1 cellular context compared by ENCODE assay signal in the genomic region with DNA sequence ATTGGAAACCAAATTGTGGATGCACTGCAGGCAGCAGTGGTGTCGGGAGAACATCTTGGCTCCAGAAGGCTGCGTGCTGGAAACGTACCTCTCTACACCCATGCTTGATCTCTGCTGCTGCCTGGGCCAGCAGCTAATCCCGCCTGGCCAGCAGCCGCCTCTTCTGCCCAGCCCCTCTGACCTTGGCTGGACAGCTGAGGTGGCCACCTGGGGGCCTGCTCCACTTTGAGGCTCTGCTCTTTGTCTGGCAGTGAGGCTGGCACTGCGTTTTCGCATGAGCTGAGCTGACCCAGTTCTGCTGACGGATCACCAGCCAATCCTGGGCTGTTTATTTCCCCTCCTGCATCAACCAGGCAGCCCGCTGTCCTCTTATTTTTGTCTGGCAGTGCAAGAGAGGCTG.
TF ChIP-seq lines count a peak whose summit lies in the region.

No MANE protein-coding gene starts in this region.

TF ChIP-seq in HepG2, 621 proteins besides CTCF, POLR2A, EP300 and RAD21 (continued from another document):
- TF ChIP-seq, protein P1, sequence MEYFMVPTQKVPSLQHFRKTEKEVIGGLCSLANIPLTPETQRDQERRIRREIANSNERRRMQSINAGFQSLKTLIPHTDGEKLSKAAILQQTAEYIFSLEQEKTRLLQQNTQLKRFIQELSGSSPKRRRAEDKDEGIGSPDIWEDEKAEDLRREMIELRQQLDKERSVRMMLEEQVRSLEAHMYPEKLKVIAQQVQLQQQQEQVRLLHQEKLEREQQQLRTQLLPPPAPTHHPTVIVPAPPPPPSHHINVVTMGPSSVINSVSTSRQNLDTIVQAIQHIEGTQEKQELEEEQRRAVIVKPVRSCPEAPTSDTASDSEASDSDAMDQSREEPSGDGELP (IDR thresholded peaks at IDR 0.05; ENCODE audit: borderline replicate concordance, low read depth) = peak; percentile 43; the same call in 1 of the 2 replicates
- TF ChIP-seq PPARG (CRISPR knock-in tag; conservative IDR thresholded peaks at IDR 0.05) = no peak
- TF ChIP-seq, protein P2, sequence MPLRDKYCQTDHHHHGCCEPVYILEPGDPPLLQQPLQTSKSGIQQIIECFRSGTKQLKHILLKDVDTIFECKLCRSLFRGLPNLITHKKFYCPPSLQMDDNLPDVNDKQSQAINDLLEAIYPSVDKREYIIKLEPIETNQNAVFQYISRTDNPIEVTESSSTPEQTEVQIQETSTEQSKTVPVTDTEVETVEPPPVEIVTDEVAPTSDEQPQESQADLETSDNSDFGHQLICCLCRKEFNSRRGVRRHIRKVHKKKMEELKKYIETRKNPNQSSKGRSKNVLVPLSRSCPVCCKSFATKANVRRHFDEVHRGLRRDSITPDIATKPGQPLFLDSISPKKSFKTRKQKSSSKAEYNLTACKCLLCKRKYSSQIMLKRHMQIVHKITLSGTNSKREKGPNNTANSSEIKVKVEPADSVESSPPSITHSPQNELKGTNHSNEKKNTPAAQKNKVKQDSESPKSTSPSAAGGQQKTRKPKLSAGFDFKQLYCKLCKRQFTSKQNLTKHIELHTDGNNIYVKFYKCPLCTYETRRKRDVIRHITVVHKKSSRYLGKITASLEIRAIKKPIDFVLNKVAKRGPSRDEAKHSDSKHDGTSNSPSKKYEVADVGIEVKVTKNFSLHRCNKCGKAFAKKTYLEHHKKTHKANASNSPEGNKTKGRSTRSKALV (CRISPR knock-in tag; IDR thresholded peaks at IDR 0.05) = no peak
- TF ChIP-seq, protein P3, sequence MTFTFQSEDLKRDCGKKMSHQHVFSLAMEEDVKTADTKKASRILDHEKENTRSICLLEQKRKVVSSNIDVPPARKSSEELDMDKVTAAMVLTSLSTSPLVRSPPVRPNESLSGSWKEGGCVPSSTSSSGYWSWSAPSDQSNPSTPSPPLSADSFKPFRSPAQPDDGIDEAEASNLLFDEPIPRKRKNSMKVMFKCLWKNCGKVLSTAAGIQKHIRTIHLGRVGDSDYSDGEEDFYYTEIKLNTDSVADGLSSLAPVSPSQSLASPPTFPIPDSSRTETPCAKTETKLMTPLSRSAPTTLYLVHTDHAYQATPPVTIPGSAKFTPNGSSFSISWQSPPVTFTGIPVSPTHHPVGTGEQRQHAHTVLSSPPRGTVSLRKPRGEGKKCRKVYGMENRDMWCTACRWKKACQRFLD (CRISPR knock-in tag; IDR thresholded peaks at IDR 0.05; ENCODE audit: borderline replicate concordance) = no peak
- TF ChIP-seq STAG1 (CRISPR knock-in tag; IDR thresholded peaks at IDR 0.05) = peak; percentile 24
- TF ChIP-seq, protein P4, sequence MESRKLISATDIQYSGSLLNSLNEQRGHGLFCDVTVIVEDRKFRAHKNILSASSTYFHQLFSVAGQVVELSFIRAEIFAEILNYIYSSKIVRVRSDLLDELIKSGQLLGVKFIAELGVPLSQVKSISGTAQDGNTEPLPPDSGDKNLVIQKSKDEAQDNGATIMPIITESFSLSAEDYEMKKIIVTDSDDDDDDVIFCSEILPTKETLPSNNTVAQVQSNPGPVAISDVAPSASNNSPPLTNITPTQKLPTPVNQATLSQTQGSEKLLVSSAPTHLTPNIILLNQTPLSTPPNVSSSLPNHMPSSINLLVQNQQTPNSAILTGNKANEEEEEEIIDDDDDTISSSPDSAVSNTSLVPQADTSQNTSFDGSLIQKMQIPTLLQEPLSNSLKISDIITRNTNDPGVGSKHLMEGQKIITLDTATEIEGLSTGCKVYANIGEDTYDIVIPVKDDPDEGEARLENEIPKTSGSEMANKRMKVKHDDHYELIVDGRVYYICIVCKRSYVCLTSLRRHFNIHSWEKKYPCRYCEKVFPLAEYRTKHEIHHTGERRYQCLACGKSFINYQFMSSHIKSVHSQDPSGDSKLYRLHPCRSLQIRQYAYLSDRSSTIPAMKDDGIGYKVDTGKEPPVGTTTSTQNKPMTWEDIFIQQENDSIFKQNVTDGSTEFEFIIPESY (CRISPR knock-in tag; IDR thresholded peaks at IDR 0.05) = 0 out of 2 replicates have a peak, but pooled peaks have one; percentile 30
- TF ChIP-seq, protein P5, sequence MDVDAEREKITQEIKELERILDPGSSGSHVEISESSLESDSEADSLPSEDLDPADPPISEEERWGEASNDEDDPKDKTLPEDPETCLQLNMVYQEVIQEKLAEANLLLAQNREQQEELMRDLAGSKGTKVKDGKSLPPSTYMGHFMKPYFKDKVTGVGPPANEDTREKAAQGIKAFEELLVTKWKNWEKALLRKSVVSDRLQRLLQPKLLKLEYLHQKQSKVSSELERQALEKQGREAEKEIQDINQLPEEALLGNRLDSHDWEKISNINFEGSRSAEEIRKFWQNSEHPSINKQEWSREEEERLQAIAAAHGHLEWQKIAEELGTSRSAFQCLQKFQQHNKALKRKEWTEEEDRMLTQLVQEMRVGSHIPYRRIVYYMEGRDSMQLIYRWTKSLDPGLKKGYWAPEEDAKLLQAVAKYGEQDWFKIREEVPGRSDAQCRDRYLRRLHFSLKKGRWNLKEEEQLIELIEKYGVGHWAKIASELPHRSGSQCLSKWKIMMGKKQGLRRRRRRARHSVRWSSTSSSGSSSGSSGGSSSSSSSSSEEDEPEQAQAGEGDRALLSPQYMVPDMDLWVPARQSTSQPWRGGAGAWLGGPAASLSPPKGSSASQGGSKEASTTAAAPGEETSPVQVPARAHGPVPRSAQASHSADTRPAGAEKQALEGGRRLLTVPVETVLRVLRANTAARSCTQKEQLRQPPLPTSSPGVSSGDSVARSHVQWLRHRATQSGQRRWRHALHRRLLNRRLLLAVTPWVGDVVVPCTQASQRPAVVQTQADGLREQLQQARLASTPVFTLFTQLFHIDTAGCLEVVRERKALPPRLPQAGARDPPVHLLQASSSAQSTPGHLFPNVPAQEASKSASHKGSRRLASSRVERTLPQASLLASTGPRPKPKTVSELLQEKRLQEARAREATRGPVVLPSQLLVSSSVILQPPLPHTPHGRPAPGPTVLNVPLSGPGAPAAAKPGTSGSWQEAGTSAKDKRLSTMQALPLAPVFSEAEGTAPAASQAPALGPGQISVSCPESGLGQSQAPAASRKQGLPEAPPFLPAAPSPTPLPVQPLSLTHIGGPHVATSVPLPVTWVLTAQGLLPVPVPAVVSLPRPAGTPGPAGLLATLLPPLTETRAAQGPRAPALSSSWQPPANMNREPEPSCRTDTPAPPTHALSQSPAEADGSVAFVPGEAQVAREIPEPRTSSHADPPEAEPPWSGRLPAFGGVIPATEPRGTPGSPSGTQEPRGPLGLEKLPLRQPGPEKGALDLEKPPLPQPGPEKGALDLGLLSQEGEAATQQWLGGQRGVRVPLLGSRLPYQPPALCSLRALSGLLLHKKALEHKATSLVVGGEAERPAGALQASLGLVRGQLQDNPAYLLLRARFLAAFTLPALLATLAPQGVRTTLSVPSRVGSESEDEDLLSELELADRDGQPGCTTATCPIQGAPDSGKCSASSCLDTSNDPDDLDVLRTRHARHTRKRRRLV (CRISPR knock-in tag; IDR thresholded peaks at IDR 0.05) = no peak
- no peak for TF ChIP-seq ZNF253 (CRISPR knock-in tag; IDR thresholded peaks at IDR 0.05; ENCODE audit: borderline replicate concordance)
- TF ChIP-seq ZFX (CRISPR knock-in tag; IDR thresholded peaks at IDR 0.05; ENCODE audit: low read depth) = 0 out of 2 replicates have a peak, but pooled peaks have one; percentile 17
- TF ChIP-seq, protein P6, sequence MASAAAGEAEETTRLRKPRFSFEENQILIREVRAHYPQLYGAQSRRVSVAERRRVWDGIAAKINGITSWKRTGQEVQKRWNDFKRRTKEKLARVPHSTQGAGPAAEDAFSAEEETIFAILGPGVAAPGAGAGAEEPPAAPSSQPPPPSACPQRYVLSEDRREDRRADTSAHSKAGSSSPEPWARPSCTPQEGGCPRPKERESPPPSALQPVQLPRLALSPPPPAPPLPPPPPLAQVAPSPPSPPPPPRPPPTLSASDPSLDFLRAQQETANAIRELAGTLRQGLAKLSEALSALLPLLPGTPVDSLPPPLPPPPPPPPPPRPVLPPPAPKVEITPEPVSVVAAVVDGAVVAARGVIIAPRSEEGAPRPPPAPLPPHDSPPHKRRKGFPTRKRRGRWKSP (CRISPR knock-in tag; IDR thresholded peaks at IDR 0.05) = no peak
- no peak for TF ChIP-seq ZNF879 (CRISPR knock-in tag; IDR thresholded peaks at IDR 0.05)
- no peak for TF ChIP-seq SOX6 (IDR thresholded peaks at IDR 0.05)
- 0 out of 2 replicates have a peak, but pooled peaks have one; percentile 14 for TF ChIP-seq SOX6 (CRISPR knock-in tag; IDR thresholded peaks at IDR 0.05)
- TF ChIP-seq ZNF616 (CRISPR knock-in tag; IDR thresholded peaks at IDR 0.05; ENCODE audit: low read depth) = no peak
- TF ChIP-seq, protein P7, sequence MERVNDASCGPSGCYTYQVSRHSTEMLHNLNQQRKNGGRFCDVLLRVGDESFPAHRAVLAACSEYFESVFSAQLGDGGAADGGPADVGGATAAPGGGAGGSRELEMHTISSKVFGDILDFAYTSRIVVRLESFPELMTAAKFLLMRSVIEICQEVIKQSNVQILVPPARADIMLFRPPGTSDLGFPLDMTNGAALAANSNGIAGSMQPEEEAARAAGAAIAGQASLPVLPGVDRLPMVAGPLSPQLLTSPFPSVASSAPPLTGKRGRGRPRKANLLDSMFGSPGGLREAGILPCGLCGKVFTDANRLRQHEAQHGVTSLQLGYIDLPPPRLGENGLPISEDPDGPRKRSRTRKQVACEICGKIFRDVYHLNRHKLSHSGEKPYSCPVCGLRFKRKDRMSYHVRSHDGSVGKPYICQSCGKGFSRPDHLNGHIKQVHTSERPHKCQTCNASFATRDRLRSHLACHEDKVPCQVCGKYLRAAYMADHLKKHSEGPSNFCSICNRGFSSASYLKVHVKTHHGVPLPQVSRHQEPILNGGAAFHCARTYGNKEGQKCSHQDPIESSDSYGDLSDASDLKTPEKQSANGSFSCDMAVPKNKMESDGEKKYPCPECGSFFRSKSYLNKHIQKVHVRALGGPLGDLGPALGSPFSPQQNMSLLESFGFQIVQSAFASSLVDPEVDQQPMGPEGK (CRISPR knock-in tag; IDR thresholded peaks at IDR 0.05) = 0 out of 2 replicates have a peak, but pooled peaks have one; percentile 22
- no peak for TF ChIP-seq FOXK2 (IDR thresholded peaks at IDR 0.05)
- TF ChIP-seq, protein P8, sequence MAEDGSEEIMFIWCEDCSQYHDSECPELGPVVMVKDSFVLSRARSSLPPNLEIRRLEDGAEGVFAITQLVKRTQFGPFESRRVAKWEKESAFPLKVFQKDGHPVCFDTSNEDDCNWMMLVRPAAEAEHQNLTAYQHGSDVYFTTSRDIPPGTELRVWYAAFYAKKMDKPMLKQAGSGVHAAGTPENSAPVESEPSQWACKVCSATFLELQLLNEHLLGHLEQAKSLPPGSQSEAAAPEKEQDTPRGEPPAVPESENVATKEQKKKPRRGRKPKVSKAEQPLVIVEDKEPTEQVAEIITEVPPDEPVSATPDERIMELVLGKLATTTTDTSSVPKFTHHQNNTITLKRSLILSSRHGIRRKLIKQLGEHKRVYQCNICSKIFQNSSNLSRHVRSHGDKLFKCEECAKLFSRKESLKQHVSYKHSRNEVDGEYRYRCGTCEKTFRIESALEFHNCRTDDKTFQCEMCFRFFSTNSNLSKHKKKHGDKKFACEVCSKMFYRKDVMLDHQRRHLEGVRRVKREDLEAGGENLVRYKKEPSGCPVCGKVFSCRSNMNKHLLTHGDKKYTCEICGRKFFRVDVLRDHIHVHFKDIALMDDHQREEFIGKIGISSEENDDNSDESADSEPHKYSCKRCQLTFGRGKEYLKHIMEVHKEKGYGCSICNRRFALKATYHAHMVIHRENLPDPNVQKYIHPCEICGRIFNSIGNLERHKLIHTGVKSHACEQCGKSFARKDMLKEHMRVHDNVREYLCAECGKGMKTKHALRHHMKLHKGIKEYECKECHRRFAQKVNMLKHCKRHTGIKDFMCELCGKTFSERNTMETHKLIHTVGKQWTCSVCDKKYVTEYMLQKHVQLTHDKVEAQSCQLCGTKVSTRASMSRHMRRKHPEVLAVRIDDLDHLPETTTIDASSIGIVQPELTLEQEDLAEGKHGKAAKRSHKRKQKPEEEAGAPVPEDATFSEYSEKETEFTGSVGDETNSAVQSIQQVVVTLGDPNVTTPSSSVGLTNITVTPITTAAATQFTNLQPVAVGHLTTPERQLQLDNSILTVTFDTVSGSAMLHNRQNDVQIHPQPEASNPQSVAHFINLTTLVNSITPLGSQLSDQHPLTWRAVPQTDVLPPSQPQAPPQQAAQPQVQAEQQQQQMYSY (CRISPR knock-in tag; IDR thresholded peaks at IDR 0.05) = no peak
- TF ChIP-seq, protein P9, sequence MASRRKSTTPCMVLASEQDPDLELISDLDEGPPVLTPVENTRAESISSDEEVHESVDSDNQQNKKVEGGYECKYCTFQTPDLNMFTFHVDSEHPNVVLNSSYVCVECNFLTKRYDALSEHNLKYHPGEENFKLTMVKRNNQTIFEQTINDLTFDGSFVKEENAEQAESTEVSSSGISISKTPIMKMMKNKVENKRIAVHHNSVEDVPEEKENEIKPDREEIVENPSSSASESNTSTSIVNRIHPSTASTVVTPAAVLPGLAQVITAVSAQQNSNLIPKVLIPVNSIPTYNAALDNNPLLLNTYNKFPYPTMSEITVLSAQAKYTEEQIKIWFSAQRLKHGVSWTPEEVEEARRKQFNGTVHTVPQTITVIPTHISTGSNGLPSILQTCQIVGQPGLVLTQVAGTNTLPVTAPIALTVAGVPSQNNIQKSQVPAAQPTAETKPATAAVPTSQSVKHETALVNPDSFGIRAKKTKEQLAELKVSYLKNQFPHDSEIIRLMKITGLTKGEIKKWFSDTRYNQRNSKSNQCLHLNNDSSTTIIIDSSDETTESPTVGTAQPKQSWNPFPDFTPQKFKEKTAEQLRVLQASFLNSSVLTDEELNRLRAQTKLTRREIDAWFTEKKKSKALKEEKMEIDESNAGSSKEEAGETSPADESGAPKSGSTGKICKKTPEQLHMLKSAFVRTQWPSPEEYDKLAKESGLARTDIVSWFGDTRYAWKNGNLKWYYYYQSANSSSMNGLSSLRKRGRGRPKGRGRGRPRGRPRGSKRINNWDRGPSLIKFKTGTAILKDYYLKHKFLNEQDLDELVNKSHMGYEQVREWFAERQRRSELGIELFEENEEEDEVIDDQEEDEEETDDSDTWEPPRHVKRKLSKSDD (CRISPR knock-in tag; IDR thresholded peaks at IDR 0.05; ENCODE audit: low read depth) = no peak
- no peak for TF ChIP-seq CBX5 (CRISPR knock-in tag; IDR thresholded peaks at IDR 0.05; ENCODE audit: borderline replicate concordance)
- no peak for TF ChIP-seq NR2F6 (IDR thresholded peaks at IDR 0.05)
- no peak for TF ChIP-seq NR2F6 (CRISPR knock-in tag; IDR thresholded peaks at IDR 0.05)
